In genomic region chr1:20266141-20266540, GRCh38 we compare ENCODE assay signal across 23 cellular contexts.
"Had no signal": no experiment of that assay in that cellular context is flagged by ENCODE, and none has a peak within 500 bp of the region (broad histone marks: within the 10 kb centered on the region; RNA-seq: fewer than 3 reads in every experiment).

No MANE protein-coding gene starts in this region.

- ATAC-seq: activated CD8-positive, alpha-beta memory T cell treated with anti-CD3 and anti-CD28 coated beads, Interleukin-2, amount 10 ng/mL, durations not matched to agents 7 days and 5 days; activated CD8-positive, alpha-beta T cell treated with anti-CD3 and anti-CD28 coated beads for 36 hours; gastrocnemius medialis; SK-N-SH treated with all-trans-retinoic acid at 6 μM for 48 hours; stimulated activated naive B cell treated with anti-CD40 and anti-IgM and Interleukin-4, amounts not matched to agents 10 μg/mL and 1 μg/mL and 100 μg/mL, for 72 hours had no signal

- H3K27ac ChIP-seq: ascending aorta, cardiac muscle cell, epithelial cell of prostate, gastrocnemius medialis, right lobe of liver, thoracic aorta, upper lobe of left lung had no signal

- H3K36me3 Mint-ChIP-seq: activated CD8-positive, alpha-beta memory T cell treated with anti-CD3 and anti-CD28 coated beads, Interleukin-2, amount 10 ng/mL, durations not matched to agents 7 days and 5 days had no signal

- H3K4me3 Mint-ChIP-seq: activated CD4-positive, alpha-beta T cell treated with anti-CD3 and anti-CD28 coated beads, Interleukin-2, amount 10 ng/mL, durations not matched to agents 7 days and 5 days; activated CD8-positive, alpha-beta memory T cell treated with anti-CD3 and anti-CD28 coated beads, Interleukin-2, amount 10 ng/mL, durations not matched to agents 7 days and 5 days; activated CD8-positive, alpha-beta T cell treated with anti-CD3 and anti-CD28 coated beads for 36 hours; naive B cell; neural crest cell; stimulated activated naive B cell treated with anti-CD40 and anti-IgM and Interleukin-4, amounts not matched to agents 10 μg/mL and 1 μg/mL and 100 μg/mL, for 72 hours had no signal

- H3K27me3 ChIP-seq: ascending aorta, cardiac muscle cell, gastrocnemius medialis, right lobe of liver, upper lobe of left lung had no signal

- DNase-seq: activated CD4-positive, alpha-beta T cell treated with anti-CD3 and anti-CD28 coated beads, Interleukin-2, amount 10 ng/mL, durations not matched to agents 7 days and 5 days; activated CD4-positive, CD25-positive, alpha-beta regulatory T cell treated with anti-CD3 and anti-CD28 coated beads, Interleukin-2, amount 50 U/mL, for 72 hours; activated CD8-positive, alpha-beta memory T cell treated with anti-CD3 and anti-CD28 coated beads, Interleukin-2, amount 10 ng/mL, durations not matched to agents 7 days and 5 days; activated CD8-positive, alpha-beta T cell treated with anti-CD3 and anti-CD28 coated beads for 36 hours; activated effector memory CD4-positive, alpha-beta T cell treated with anti-CD3 and anti-CD28 coated beads, Interleukin-2, amount 50 U/mL, for 16 hours; activated naive CD4-positive, alpha-beta T cell treated with anti-CD3 and anti-CD28 coated beads, Interleukin-2, amount 50 U/mL, for 16 hours; activated T-cell treated with anti-CD3 and anti-CD28 coated beads for 4 hours; gastrocnemius medialis; hypothalamus; left colon; naive B cell; occipital lobe; right lobe of liver; small intestine; stimulated activated CD4-positive, alpha-beta T cell treated with anti-CD3 and anti-CD28 coated beads, Interleukin-15, amount 100 ng/mL, for 24 hours; stimulated activated naive B cell treated with anti-CD40 and anti-IgM and Interleukin-4, amounts not matched to agents 10 μg/mL and 1 μg/mL and 100 μg/mL, for 72 hours; upper lobe of left lung had no signal

- H3K4me3 ChIP-seq: ascending aorta, cardiac muscle cell, gastrocnemius medialis, right lobe of liver, thoracic aorta, upper lobe of left lung had no signal

- H3K9me3 ChIP-seq: ascending aorta, gastrocnemius medialis, right lobe of liver, thoracic aorta, upper lobe of left lung had no signal

- H3K4me1 Mint-ChIP-seq: activated CD4-positive, alpha-beta T cell treated with anti-CD3 and anti-CD28 coated beads, Interleukin-2, amount 10 ng/mL, durations not matched to agents 7 days and 5 days; activated CD8-positive, alpha-beta memory T cell treated with anti-CD3 and anti-CD28 coated beads, Interleukin-2, amount 10 ng/mL, durations not matched to agents 7 days and 5 days; naive B cell; neural crest cell; stimulated activated naive B cell treated with anti-CD40 and anti-IgM and Interleukin-4, amounts not matched to agents 10 μg/mL and 1 μg/mL and 100 μg/mL, for 72 hours had no signal

- H3K36me3 ChIP-seq: ascending aorta, cardiac muscle cell, gastrocnemius medialis, right lobe of liver, thoracic aorta, upper lobe of left lung had no signal

- H3K27ac Mint-ChIP-seq: activated CD4-positive, alpha-beta T cell treated with anti-CD3 and anti-CD28 coated beads, Interleukin-2, amount 10 ng/mL, durations not matched to agents 7 days and 5 days; activated CD8-positive, alpha-beta memory T cell treated with anti-CD3 and anti-CD28 coated beads, Interleukin-2, amount 10 ng/mL, durations not matched to agents 7 days and 5 days; activated CD8-positive, alpha-beta T cell treated with anti-CD3 and anti-CD28 coated beads for 36 hours; stimulated activated naive B cell treated with anti-CD40 and anti-IgM and Interleukin-4, amounts not matched to agents 10 μg/mL and 1 μg/mL and 100 μg/mL, for 72 hours had no signal

- H3K4me1 ChIP-seq: ascending aorta, right lobe of liver, upper lobe of left lung had no signal
